ENCODE assay signal across 27 cellular contexts in the genomic region with DNA sequence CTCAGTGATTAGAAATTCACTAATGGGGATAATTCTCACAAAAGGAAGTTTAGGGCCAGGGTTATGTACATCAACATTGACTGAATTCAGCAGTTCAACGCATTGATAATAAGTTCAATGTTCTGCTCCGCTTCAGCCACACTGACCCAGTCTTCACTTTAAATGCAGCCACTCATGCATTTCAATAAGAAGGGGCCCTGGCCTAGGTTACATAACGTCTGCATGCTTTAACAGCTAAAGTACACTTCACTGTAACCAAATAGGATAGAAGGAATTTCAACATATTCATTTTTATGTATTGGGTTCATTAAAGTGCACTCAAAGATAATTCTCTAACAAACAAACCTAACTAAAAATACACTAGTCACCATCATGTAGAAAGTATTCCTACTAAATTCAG. TPM values are rescaled to one million over a fixed set of nuclear protein-coding genes. Genes with fewer than 3 reads are reported as not detected.
"Had no signal": no experiment of that assay in that cellular context is flagged by ENCODE, and none has a peak within 500 bp of the region (broad histone marks: within the 10 kb centered on the region; RNA-seq: fewer than 3 reads in every experiment).

No MANE protein-coding gene starts in this region.

- ATAC-seq: heart right ventricle; left lobe of liver; natural killer cell; right lobe of liver; stimulated activated naive B cell treated with anti-CD40 and anti-IgM and Interleukin-4, amounts not matched to agents 10 μg/mL and 1 μg/mL and 100 μg/mL, for 72 hours; stimulated activated naive CD8-positive, alpha-beta T cell treated with anti-CD3 and anti-CD28 coated beads, Interleukin-15, Interleukin-2, amounts not matched to agents 100 U/mL and 50 U/mL, for 24 hours had no signal

- H3K36me3 ChIP-seq: heart right ventricle, lower lobe of right lung, neural progenitor cell, neutrophil, right atrium auricular region, right lobe of liver, stomach, tibial artery, uterus had no signal

- H3K27ac ChIP-seq: heart right ventricle, hepatocyte, lower lobe of right lung, neural progenitor cell, neutrophil, right atrium auricular region, right lobe of liver, stomach, testis, tibial artery, uterus had no signal

- H3K4me3 ChIP-seq: heart right ventricle, hepatocyte, lower lobe of right lung, neural progenitor cell, right atrium auricular region, right lobe of liver, stomach, testis, tibial artery, uterus had no signal

- H3K4me2 ChIP-seq: hepatocyte, neural progenitor cell had no signal

- H3K4me1 ChIP-seq: heart right ventricle, lower lobe of right lung, neural progenitor cell, right atrium auricular region, right lobe of liver, stomach, testis, tibial artery, uterus had no signal

- H3K79me2 ChIP-seq: hepatocyte had no signal

- H3K27me3 ChIP-seq: hepatocyte, neural progenitor cell, neutrophil, right atrium auricular region, right lobe of liver, stomach, testis, tibial artery, uterus had no signal

- H2AFZ ChIP-seq: hepatocyte, neural progenitor cell had no signal

- DNase-seq: heart right ventricle; islet precursor cell; lower lobe of right lung; mammary epithelial cell; mesenchymal stem cell; naive B cell; natural killer cell; nephron progenitor cell; occipital lobe; right lobe of liver; stimulated activated CD4-positive, alpha-beta T cell treated with anti-CD3 and anti-CD28 coated beads, Interleukin-12 subunit alpha, Interleukin-12 subunit beta, amount 100 ng/mL, for 4 hours; stimulated activated CD4-positive, alpha-beta T cell treated with anti-CD3 and anti-CD28 coated beads, Interleukin-15, amount 100 ng/mL, for 24 hours; stimulated activated CD4-positive, alpha-beta T cell treated with anti-CD3 and anti-CD28 coated beads, Interleukin-2, amount 100 ng/mL, for 24 hours; stimulated activated CD4-positive, alpha-beta T cell treated with anti-CD3 and anti-CD28 coated beads, Interleukin-4, amount 100 ng/mL, for 1 hour; stimulated activated naive B cell treated with anti-CD40 and anti-IgM and Interleukin-4, amounts not matched to agents 10 μg/mL and 1 μg/mL and 100 μg/mL, for 72 hours; stimulated activated naive CD8-positive, alpha-beta T cell treated with anti-CD3 and anti-CD28 coated beads, Interleukin-15, Interleukin-2, amounts not matched to agents 100 U/mL and 50 U/mL, for 24 hours; stomach; testis; tibial artery; trophoblast cell; uterus had no signal

- H3K9ac ChIP-seq: neural progenitor cell had no signal

- H3K9me3 ChIP-seq: lower lobe of right lung, neutrophil, right atrium auricular region, right lobe of liver, testis, tibial artery, uterus had no signal

RNA-seq across cellular contexts. Expression of gene TSPAN7, which starts 12.8 kb away (rescaled TPM):
- total RNA-seq: mononuclear cell, natural killer cell had no signal
